32 cellular contexts compared by ENCODE assay signal in the genomic region with DNA sequence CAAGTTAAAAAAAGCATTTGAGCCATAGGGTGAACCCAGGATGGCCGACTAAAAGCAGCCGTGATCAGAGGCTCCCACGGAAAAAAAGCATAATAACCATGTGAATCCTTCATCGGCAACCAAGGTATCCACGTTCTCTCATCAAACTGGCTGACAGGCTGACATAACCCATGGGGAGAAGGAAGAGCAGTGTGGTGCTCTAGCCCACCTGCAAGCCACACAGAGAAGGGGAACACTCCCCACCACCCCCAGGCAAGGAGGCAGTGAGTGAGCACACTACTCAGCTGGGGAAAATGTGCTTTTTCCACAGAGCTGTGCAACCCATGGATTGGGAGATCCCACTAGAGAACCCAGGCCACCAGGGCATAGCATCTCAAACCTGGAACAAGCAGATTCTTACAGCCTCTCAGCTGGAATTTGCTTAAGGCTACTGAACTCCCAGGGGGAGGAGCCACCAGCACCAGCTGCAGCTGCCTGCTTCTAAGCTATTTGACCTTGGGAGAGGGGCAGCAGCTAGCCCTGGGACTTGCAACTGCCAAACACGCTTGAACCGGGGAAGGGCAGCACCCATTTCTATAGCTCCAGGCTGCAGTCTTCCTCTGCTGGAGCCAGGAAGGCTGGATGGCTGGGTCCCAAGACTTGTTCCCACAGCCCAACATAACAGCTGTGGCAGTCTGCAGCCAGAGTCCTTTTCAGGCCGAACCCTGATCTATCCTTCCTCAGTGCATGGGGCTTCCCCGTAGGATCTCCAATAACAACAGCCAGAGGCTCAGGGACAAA.
DNase-seq lines count a peak whose midpoint lies in the region; ATAC-seq and TF ChIP-seq lines count a peak whose summit lies in the region.
"Had no signal": no experiment of that assay in that cellular context is flagged by ENCODE, and none has a peak within 500 bp of the region (broad histone marks: within the 10 kb centered on the region; RNA-seq: fewer than 3 reads in every experiment).

No MANE protein-coding gene starts in this region.

- H3K36me3 ChIP-seq in mammary epithelial cell (ENCODE audit: insufficient read depth, low read length) (no peaks in the 10 kb centered on the region), endodermal cell (ENCODE audit: control insufficient read depth, insufficient read depth, low read length) (no peaks in the 10 kb centered on the region)
- no peaks in the 10 kb centered on the region for H3K36me3 ChIP-seq in effector memory CD4-positive, alpha-beta T cell (ENCODE audit: control insufficient read depth, insufficient read depth, low read length)
- H3K36me3 ChIP-seq: pancreas, thoracic aorta had no signal

- no peaks in the 10 kb centered on the region for H3K4me1 ChIP-seq in mammary epithelial cell (ENCODE audit: insufficient read depth, low read length)
- no peaks in the 10 kb centered on the region for H3K4me1 ChIP-seq in endodermal cell (ENCODE audit: control insufficient read depth, insufficient read depth, low read length)
- H3K4me1 ChIP-seq in effector memory CD4-positive, alpha-beta T cell (ENCODE audit: control insufficient read depth, insufficient read depth, low read length, poor library complexity, severe bottlenecking), result no peaks in the 10 kb centered on the region
- H3K4me1 ChIP-seq: A549, pancreas had no signal

- H4K20me1 ChIP-seq in mammary epithelial cell (ENCODE audit: insufficient read depth, low read length), result no peaks in the 10 kb centered on the region

- in situ Hi-C loops in T47D (cut with HindIII; ENCODE audit: low pct_unique_long_range_greater_than_20kb, low sequenced_read_pairs) (no loop called here), mammary epithelial cell (cut with MboI; ENCODE audit: low sequenced_read_pairs in 2 of 2) (no loop called here)

- peak; percentile 13 to 67 for DNase-seq in T47D (ENCODE audit: low read depth in 1 of 2, low spot score in 1 of 2)
- no peak for DNase-seq in mammary epithelial cell
- peak; percentile 81 for DNase-seq in endodermal cell
- DNase-seq in nephron progenitor cell, result peak; percentile 45
- no peak for DNase-seq in effector memory CD4-positive, alpha-beta T cell
- DNase-seq in AG08395 (ENCODE audit: low spot score), result no peak
- no peak for DNase-seq in GM19240 (ENCODE audit: insufficient read length, low spot score)
- DNase-seq: activated CD4-positive, alpha-beta memory T cell treated with anti-CD3 and anti-CD28 coated beads for 36 hours; activated naive CD4-positive, alpha-beta T cell treated with anti-CD3 and anti-CD28 coated beads for 36 hours; caudate nucleus; cortex of kidney; head of caudate nucleus; Kasumi-1; left cardiac atrium; NCI-H1436 treated with DMSO at 0.1 percent for 48 hours; NCI-H345; NCI-H748 treated with DMSO at 0.1 percent for 48 hours; pancreas; RPMI8226; stimulated activated CD4-positive, alpha-beta T cell treated with anti-CD3 and anti-CD28 coated beads, Interleukin-2, amount 100 ng/mL, for 24 hours had no signal

- peaks cover 5% of the 10 kb centered on the region for H3K4me1 Mint-ChIP-seq in endodermal cell
- peaks cover 18% of the 10 kb centered on the region for H3K4me1 Mint-ChIP-seq in nephron progenitor cell
- H3K4me1 Mint-ChIP-seq: nephron had no signal

- no peaks in the 10 kb centered on the region for H3K27me3 ChIP-seq in mammary epithelial cell (ENCODE audit: insufficient read depth, low read length)
- H3K27me3 ChIP-seq in endodermal cell (ENCODE audit: control insufficient read depth, insufficient read depth, low read length, poor library complexity, severe bottlenecking), result no peaks in the 10 kb centered on the region
- H3K27me3 ChIP-seq in effector memory CD4-positive, alpha-beta T cell (replicated peaks; ENCODE audit: control insufficient read depth, insufficient read depth, low read length, poor library complexity, severe bottlenecking), result no peaks in the 10 kb centered on the region
- H3K27me3 ChIP-seq: pancreas had no signal

- H3K4me3 Mint-ChIP-seq in endodermal cell (no peak overlapping the region), nephron progenitor cell (no peak overlapping the region)
- H3K4me3 Mint-ChIP-seq: activated CD4-positive, alpha-beta memory T cell treated with anti-CD3 and anti-CD28 coated beads for 36 hours; activated naive CD4-positive, alpha-beta T cell treated with anti-CD3 and anti-CD28 coated beads for 36 hours; CD8-positive, alpha-beta T cell; nephron; stimulated activated naive CD8-positive, alpha-beta T cell treated with anti-CD3 and anti-CD28 coated beads, Interleukin-15, Interleukin-2, amounts not matched to agents 100 ng/mL and 50 ng/mL, for 24 hours; T-helper 1 cell treated with Interleukin-12 subunit alpha and Interleukin-12 subunit beta and Interleukin-4 antibody, amounts not matched to agents 30 μg/mL and 1 μg/mL, for 36 hours had no signal

- WGBS in mammary epithelial cell (ENCODE audit: low coverage, missing lambda C conversion rate), result 35% methylated on average over 7 of the region's 9 CpGs
- 70 to 85% methylated on average over 8 to 9 of the region's 9 CpGs for WGBS in endodermal cell (ENCODE audit: insufficient coverage in 1 of 2, insufficient read length in 1 of 2), 2 experiments

- ATAC-seq in GM21423 (IDR thresholded peaks at IDR 0.05; ENCODE audit: unreplicated experiment), result no peak
- ATAC-seq: A549; activated CD4-positive, CD25-positive, alpha-beta regulatory T cell treated with anti-CD3 and anti-CD28 coated beads, Interleukin-2, amount 50 U/mL, for 24 hours; CD8-positive, alpha-beta T cell; esophagus mucosa; HCT116; left cardiac atrium; pancreas; right cardiac atrium; SK-N-SH treated with all-trans-retinoic acid at 6 μM for 48 hours had no signal

- dilution Hi-C loops in mammary epithelial cell (cut with HindIII; ENCODE audit: low sequenced_read_pairs), result no loop called here

- no peak overlapping the region for H2AFZ ChIP-seq in mammary epithelial cell (ENCODE audit: low read depth, low read length)

- H3K4me2 ChIP-seq in mammary epithelial cell (ENCODE audit: insufficient read depth, low read depth, low read length), result no peak overlapping the region
- H3K4me2 ChIP-seq: A549 had no signal

- intact Hi-C loops in mammary epithelial cell (cut with micrococcal nuclease), result no loop called here

- H3K27ac Mint-ChIP-seq in endodermal cell (peak overlapping the region; percentile 53), nephron progenitor cell (no peak overlapping the region)
- H3K27ac Mint-ChIP-seq: activated CD4-positive, alpha-beta memory T cell treated with anti-CD3 and anti-CD28 coated beads for 36 hours; activated naive CD4-positive, alpha-beta T cell treated with anti-CD3 and anti-CD28 coated beads for 36 hours; CD8-positive, alpha-beta T cell; nephron; stimulated activated naive CD8-positive, alpha-beta T cell treated with anti-CD3 and anti-CD28 coated beads, Interleukin-15, Interleukin-2, amounts not matched to agents 100 ng/mL and 50 ng/mL, for 24 hours; T-helper 1 cell treated with Interleukin-12 subunit alpha and Interleukin-12 subunit beta and Interleukin-4 antibody, amounts not matched to agents 30 μg/mL and 1 μg/mL, for 36 hours had no signal

- H3K9ac ChIP-seq in mammary epithelial cell (ENCODE audit: insufficient read depth, low read length) (no peak overlapping the region), endodermal cell (ENCODE audit: extremely low read depth, low read length, poor library complexity, severe bottlenecking) (no peak overlapping the region)

- TF ChIP-seq CTCF in mammary epithelial cell (conservative IDR thresholded peaks at IDR 0.05 in 1 of 2, IDR thresholded peaks at IDR 0.05 in 1 of 2; ENCODE audit: extremely low read depth in 1 of 2, insufficient read depth in 1 of 2, low read depth in 1 of 2, low read length in 2 of 2), result no peak
- TF ChIP-seq CTCF in endodermal cell (conservative IDR thresholded peaks at IDR 0.05), result no peak
- TF ChIP-seq CTCF in nephron progenitor cell (IDR thresholded peaks at IDR 0.05), result no peak

- no peaks in the 10 kb centered on the region for H3K36me3 Mint-ChIP-seq in endodermal cell (ENCODE audit: low read depth)
- peaks cover 41% of the 10 kb centered on the region for H3K36me3 Mint-ChIP-seq in nephron progenitor cell (ENCODE audit: low read depth)
- H3K36me3 Mint-ChIP-seq: activated CD4-positive, alpha-beta memory T cell treated with anti-CD3 and anti-CD28 coated beads for 36 hours; CD8-positive, alpha-beta T cell had no signal

- no peaks in the 10 kb centered on the region for H3K27me3 Mint-ChIP-seq in endodermal cell (ENCODE audit: insufficient read depth)
- H3K27me3 Mint-ChIP-seq in nephron progenitor cell (ENCODE audit: low read depth, poor library complexity), result no peaks in the 10 kb centered on the region
- H3K27me3 Mint-ChIP-seq: activated CD4-positive, alpha-beta memory T cell treated with anti-CD3 and anti-CD28 coated beads for 36 hours; stimulated activated naive CD8-positive, alpha-beta T cell treated with anti-CD3 and anti-CD28 coated beads, Interleukin-15, Interleukin-2, amounts not matched to agents 100 ng/mL and 50 ng/mL, for 24 hours had no signal

- H3K79me2 ChIP-seq in mammary epithelial cell (ENCODE audit: insufficient read depth, low read length), result no peaks in the 10 kb centered on the region

- no TSS peak for BruUV-seq in mammary epithelial cell (replicated peaks; lab: Mats Ljungman, UMichigan)

- H3K27ac ChIP-seq in mammary epithelial cell (ENCODE audit: insufficient read depth, low read depth, low read length) (no peak overlapping the region), endodermal cell (ENCODE audit: low read depth, low read length) (no peak overlapping the region)
- no peak overlapping the region for H3K27ac ChIP-seq in effector memory CD4-positive, alpha-beta T cell (ENCODE audit: insufficient read depth, low read length, poor library complexity, severe bottlenecking)
- H3K27ac ChIP-seq: A549, pancreas, thoracic aorta had no signal

- H3K4me3 ChIP-seq in mammary epithelial cell (replicated peaks in 1 of 3; ENCODE audit: insufficient read depth in 1 of 3, low read depth in 2 of 3, low read length in 3 of 3) (no peak overlapping the region), endodermal cell (ENCODE audit: low read length) (no peak overlapping the region)
- H3K4me3 ChIP-seq in effector memory CD4-positive, alpha-beta T cell (ENCODE audit: insufficient read depth, low read depth, low read length, poor library complexity, severe bottlenecking), result no peak overlapping the region
- H3K4me3 ChIP-seq: A549, pancreas, thoracic aorta had no signal

- H3K9me3 Mint-ChIP-seq in endodermal cell (peaks cover 22% of the 10 kb centered on the region), nephron progenitor cell (peaks cover 60% of the 10 kb centered on the region)

- H3K9me3 ChIP-seq in mammary epithelial cell (replicated peaks; ENCODE audit: insufficient read depth, low read length), result peaks cover 9% of the 10 kb centered on the region
- no peaks in the 10 kb centered on the region for H3K9me3 ChIP-seq in endodermal cell (ENCODE audit: control insufficient read depth, low read length)
- H3K9me3 ChIP-seq in effector memory CD4-positive, alpha-beta T cell (ENCODE audit: control insufficient read depth, low read length), result no peaks in the 10 kb centered on the region
- H3K9me3 ChIP-seq: pancreas, thoracic aorta had no signal

- CTCF ChIA-PET in mammary epithelial cell (lab: Charles Lee; ENCODE audit: low non-redundant PET), result no interaction called here

Comparison
In these comparisons a context has a peak if more than half of its experiments do, and no peak if none do; other contexts are left out.
1. DNase-seq: peak in T47D (2 of 2), endodermal cell (single experiment) and nephron progenitor cell (single experiment); none in mammary epithelial cell (single experiment), effector memory CD4-positive, alpha-beta T cell (0 of 3), AG08395 (single experiment) and GM19240 (single experiment).